Comparison of ENCODE assay signal across 8 cellular contexts in the genomic region with DNA sequence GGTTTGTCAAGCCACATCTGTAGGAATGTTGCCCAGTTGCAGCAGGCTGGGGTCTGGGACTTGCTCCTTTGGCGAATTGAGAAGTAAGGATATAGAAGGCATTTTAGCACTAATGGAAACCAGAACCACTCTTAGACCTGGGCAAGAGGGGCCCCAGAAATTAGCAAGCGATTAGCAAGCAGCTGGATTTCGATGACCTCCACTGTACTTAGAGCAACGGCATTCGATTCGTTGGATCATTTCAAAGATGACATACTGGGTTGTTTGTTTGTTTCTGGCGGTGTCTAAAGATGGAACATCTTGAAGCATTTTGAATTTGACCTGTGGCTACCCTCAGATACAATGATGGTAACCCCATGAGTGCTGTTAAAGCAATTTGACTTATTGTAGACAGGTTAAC. TPM values are rescaled to one million over a fixed set of nuclear protein-coding genes. Genes with fewer than 3 reads are reported as not detected.
DNase-seq lines count a peak whose midpoint lies in the region; ATAC-seq lines count a peak whose summit lies in the region.

No MANE protein-coding gene starts in this region.

- no peak for DNase-seq in activated CD8-positive, alpha-beta memory T cell treated with anti-CD3 and anti-CD28 coated beads, Interleukin-2, amount 10 ng/mL, durations not matched to agents 7 days and 5 days
- DNase-seq in activated CD8-positive, alpha-beta memory T cell treated with anti-CD3 and anti-CD28 coated beads, Interleukin-2, amount 50 U/mL, for 48 hours, result no peak
- DNase-seq in activated CD4-positive, alpha-beta memory T cell treated with anti-CD3 and anti-CD28 coated beads, Interleukin-2, amount 10 ng/mL, durations not matched to agents 7 days and 5 days, result no peak
- DNase-seq in HuH-7.5 (ENCODE audit: low spot score) (no peak), sciatic nerve (ENCODE audit: low spot score) (no peak), kidney glomerular epithelial cell (lab: John Stamatoyannopoulos, UW) (no peak)

- H3K27me3 ChIP-seq in iPS-18a (ENCODE audit: control insufficient read depth, insufficient read depth, low read length) (peaks cover 14% of the 10 kb centered on the region), stomach smooth muscle (ENCODE audit: control insufficient read depth in 1 of 2, insufficient read depth in 2 of 2, low read length in 2 of 2) (no peaks in the 10 kb centered on the region)

- peaks cover 37% of the 10 kb centered on the region for H3K4me1 Mint-ChIP-seq in activated CD8-positive, alpha-beta memory T cell treated with anti-CD3 and anti-CD28 coated beads, Interleukin-2, amount 10 ng/mL, durations not matched to agents 7 days and 5 days
- H3K4me1 Mint-ChIP-seq in activated CD4-positive, alpha-beta memory T cell treated with anti-CD3 and anti-CD28 coated beads, Interleukin-2, amount 10 ng/mL, durations not matched to agents 7 days and 5 days, result peaks cover 43% of the 10 kb centered on the region

- CTCF ChIA-PET in activated CD8-positive, alpha-beta memory T cell treated with anti-CD3 and anti-CD28 coated beads, Interleukin-2, amount 10 ng/mL, durations not matched to agents 7 days and 5 days (lab: Charles Lee), result interaction anchor here (1.2 kb wide), 1 partner anchor 129 kb away, joined by 3 read pairs; no protein-coding TSS in a partner anchor
- CTCF ChIA-PET in activated CD4-positive, alpha-beta memory T cell treated with anti-CD3 and anti-CD28 coated beads, Interleukin-2, amount 10 ng/mL, durations not matched to agents 7 days and 5 days (lab: Charles Lee), result interaction anchor here (1.1 kb wide), 1 partner anchor 45 kb away, joined by 3 read pairs; a partner anchor contains a TSS

- intact Hi-C loops in sciatic nerve (cut with DNase I), result no loop called here

- no peaks in the 10 kb centered on the region for H3K9me3 Mint-ChIP-seq in activated CD8-positive, alpha-beta memory T cell treated with anti-CD3 and anti-CD28 coated beads, Interleukin-2, amount 10 ng/mL, durations not matched to agents 7 days and 5 days (ENCODE audit: low read depth)
- peaks cover 5% of the 10 kb centered on the region for H3K9me3 Mint-ChIP-seq in activated CD4-positive, alpha-beta memory T cell treated with anti-CD3 and anti-CD28 coated beads, Interleukin-2, amount 10 ng/mL, durations not matched to agents 7 days and 5 days

- peaks cover 5% of the 10 kb centered on the region for H3K36me3 Mint-ChIP-seq in activated CD8-positive, alpha-beta memory T cell treated with anti-CD3 and anti-CD28 coated beads, Interleukin-2, amount 10 ng/mL, durations not matched to agents 7 days and 5 days
- H3K36me3 Mint-ChIP-seq in activated CD4-positive, alpha-beta memory T cell treated with anti-CD3 and anti-CD28 coated beads, Interleukin-2, amount 10 ng/mL, durations not matched to agents 7 days and 5 days (ENCODE audit: low read depth), result peaks cover 8% of the 10 kb centered on the region

- no peak overlapping the region for H3K27ac ChIP-seq in iPS-18a (ENCODE audit: low read length)
- no peak overlapping the region for H3K27ac ChIP-seq in stomach smooth muscle (ENCODE audit: low read length)

- no peak for ATAC-seq in activated CD8-positive, alpha-beta memory T cell treated with anti-CD3 and anti-CD28 coated beads, Interleukin-2, amount 10 ng/mL, durations not matched to agents 7 days and 5 days
- ATAC-seq in sciatic nerve, result no peak

- no peaks in the 10 kb centered on the region for H3K36me3 ChIP-seq in iPS-18a (ENCODE audit: control insufficient read depth, low read depth, low read length)
- peaks cover 0 to 2% of the 10 kb centered on the region in 2 donors for H3K36me3 ChIP-seq in stomach smooth muscle (ENCODE audit: control insufficient read depth in 2 of 2, insufficient read depth in 2 of 2, low read length in 2 of 2)

- H3K4me3 ChIP-seq in iPS-18a (ENCODE audit: low read length) (peak overlapping the region; percentile 69), stomach smooth muscle (ENCODE audit: low read length in 2 of 2) (peak overlapping the region; percentile 82 to 85)

- H3K27me3 Mint-ChIP-seq in activated CD8-positive, alpha-beta memory T cell treated with anti-CD3 and anti-CD28 coated beads, Interleukin-2, amount 10 ng/mL, durations not matched to agents 7 days and 5 days, result peaks cover 3% of the 10 kb centered on the region
- peaks cover 4% of the 10 kb centered on the region for H3K27me3 Mint-ChIP-seq in activated CD4-positive, alpha-beta memory T cell treated with anti-CD3 and anti-CD28 coated beads, Interleukin-2, amount 10 ng/mL, durations not matched to agents 7 days and 5 days

- H3K27ac Mint-ChIP-seq in activated CD8-positive, alpha-beta memory T cell treated with anti-CD3 and anti-CD28 coated beads, Interleukin-2, amount 10 ng/mL, durations not matched to agents 7 days and 5 days, result peak overlapping the region; percentile 72
- peak overlapping the region; percentile 80 for H3K27ac Mint-ChIP-seq in activated CD4-positive, alpha-beta memory T cell treated with anti-CD3 and anti-CD28 coated beads, Interleukin-2, amount 10 ng/mL, durations not matched to agents 7 days and 5 days

- peaks cover 4% of the 10 kb centered on the region for H3K4me1 ChIP-seq in iPS-18a (ENCODE audit: control insufficient read depth, low read depth, low read length)
- H3K4me1 ChIP-seq in stomach smooth muscle (ENCODE audit: control insufficient read depth, insufficient read depth, low read length), result peaks cover 17% of the 10 kb centered on the region

- H3K4me3 Mint-ChIP-seq in activated CD8-positive, alpha-beta memory T cell treated with anti-CD3 and anti-CD28 coated beads, Interleukin-2, amount 10 ng/mL, durations not matched to agents 7 days and 5 days, result peak overlapping the region; percentile 70
- H3K4me3 Mint-ChIP-seq in activated CD4-positive, alpha-beta memory T cell treated with anti-CD3 and anti-CD28 coated beads, Interleukin-2, amount 10 ng/mL, durations not matched to agents 7 days and 5 days, result peak overlapping the region; percentile 73

- POLR2A ChIA-PET in activated CD4-positive, alpha-beta memory T cell treated with anti-CD3 and anti-CD28 coated beads, Interleukin-2, amount 10 ng/mL, durations not matched to agents 7 days and 5 days (lab: Charles Lee), result interaction anchor here (1.8 to 5.8 kb wide), 6 partner anchors 12 to 103 kb away, joined by 5 to 48 read pairs (median 12); a partner anchor contains a TSS

- H3K9ac ChIP-seq in iPS-18a (ENCODE audit: low read length) (peak overlapping the region; percentile 50), stomach smooth muscle (ENCODE audit: low read length in 2 of 2) (peak overlapping the region in 1 of 2 donors; percentile 87)

- H3K9me3 ChIP-seq in iPS-18a (ENCODE audit: control insufficient read depth, low read depth, low read length) (no peaks in the 10 kb centered on the region), stomach smooth muscle (ENCODE audit: control insufficient read depth in 2 of 2, low read length in 2 of 2) (no peaks in the 10 kb centered on the region)

RNA-seq across cellular contexts. Expression of a gene that starts 1.2 kb away (rescaled TPM):
- total RNA-seq in activated CD8-positive, alpha-beta memory T cell treated with anti-CD3 and anti-CD28 coated beads, Interleukin-2, amount 10 ng/mL, durations not matched to agents 7 days and 5 days, result 10 to 100 TPM; 11.0 to 11.1 TPM
- 10 to 100 TPM in 1 of 2 experiments, 1 to 10 TPM in 1; 9.6 to 11.8 TPM for total RNA-seq in activated CD4-positive, alpha-beta memory T cell treated with anti-CD3 and anti-CD28 coated beads, Interleukin-2, amount 10 ng/mL, durations not matched to agents 7 days and 5 days
- 6.8 TPM for total RNA-seq in sciatic nerve

RNA-seq across cellular contexts. Expression of a gene that starts 11.9 kb away (rescaled TPM):
- total RNA-seq in activated CD8-positive, alpha-beta memory T cell treated with anti-CD3 and anti-CD28 coated beads, Interleukin-2, amount 10 ng/mL, durations not matched to agents 7 days and 5 days, result not detected
- total RNA-seq in activated CD4-positive, alpha-beta memory T cell treated with anti-CD3 and anti-CD28 coated beads, Interleukin-2, amount 10 ng/mL, durations not matched to agents 7 days and 5 days, result not detected
- total RNA-seq in sciatic nerve, result 0.18 TPM

RNA-seq across cellular contexts. Expression of a gene that starts 16.5 kb away (rescaled TPM):
- 10 to 100 TPM; 35.3 to 37.1 TPM for total RNA-seq in activated CD8-positive, alpha-beta memory T cell treated with anti-CD3 and anti-CD28 coated beads, Interleukin-2, amount 10 ng/mL, durations not matched to agents 7 days and 5 days
- total RNA-seq in activated CD4-positive, alpha-beta memory T cell treated with anti-CD3 and anti-CD28 coated beads, Interleukin-2, amount 10 ng/mL, durations not matched to agents 7 days and 5 days, result 10 to 100 TPM; 17.8 to 20.7 TPM
- 25.7 TPM for total RNA-seq in sciatic nerve

RNA-seq across cellular contexts. Expression of a gene that starts 45.4 kb away (rescaled TPM):
- total RNA-seq in activated CD8-positive, alpha-beta memory T cell treated with anti-CD3 and anti-CD28 coated beads, Interleukin-2, amount 10 ng/mL, durations not matched to agents 7 days and 5 days, result 100 to 1,000 TPM in 1 of 2 experiments, 10 to 100 TPM in 1; 91.9 to 101 TPM
- 10 to 100 TPM; 67.6 to 76.2 TPM for total RNA-seq in activated CD4-positive, alpha-beta memory T cell treated with anti-CD3 and anti-CD28 coated beads, Interleukin-2, amount 10 ng/mL, durations not matched to agents 7 days and 5 days
- 0.49 TPM for total RNA-seq in sciatic nerve
